13 cellular contexts compared by ENCODE assay signal in genomic region chr2:17059452-17059851, GRCh38.
"Had no signal": no experiment of that assay in that cellular context is flagged by ENCODE, and none has a peak within 500 bp of the region (broad histone marks: within the 10 kb centered on the region; RNA-seq: fewer than 3 reads in every experiment).

No MANE protein-coding gene starts in this region.

- H3K27me3 Mint-ChIP-seq: activated T-helper 17 cell treated with anti-CD3 and anti-CD28 coated beads, Interleukin-2, amount 50 U/mL, for 72 hours had no signal

- H3K27ac Mint-ChIP-seq: activated T-helper 17 cell treated with anti-CD3 and anti-CD28 coated beads, Interleukin-2, amount 50 U/mL, for 72 hours; stimulated activated effector memory CD8-positive, alpha-beta T cell treated with anti-CD3 and anti-CD28 coated beads, Interleukin-12 subunit alpha, Interleukin-12 subunit beta, amount 100 ng/mL, for 72 hours had no signal

- H3K9me3 Mint-ChIP-seq: activated T-helper 17 cell treated with anti-CD3 and anti-CD28 coated beads, Interleukin-2, amount 50 U/mL, for 72 hours; neural crest cell had no signal

- H3K4me1 Mint-ChIP-seq: activated T-helper 17 cell treated with anti-CD3 and anti-CD28 coated beads, Interleukin-2, amount 50 U/mL, for 72 hours; stimulated activated effector memory CD8-positive, alpha-beta T cell treated with anti-CD3 and anti-CD28 coated beads, Interleukin-12 subunit alpha, Interleukin-12 subunit beta, amount 100 ng/mL, for 72 hours had no signal

- H3K36me3 Mint-ChIP-seq: stimulated activated effector memory CD8-positive, alpha-beta T cell treated with anti-CD3 and anti-CD28 coated beads, Interleukin-12 subunit alpha, Interleukin-12 subunit beta, amount 100 ng/mL, for 72 hours had no signal

- DNase-seq: activated CD4-positive, alpha-beta T cell treated with anti-CD3 and anti-CD28 coated beads for 1 hour; activated CD4-positive, alpha-beta T cell treated with anti-CD3 and anti-CD28 coated beads, Interleukin-2, amount 50 U/mL, for 4 hours; activated naive CD4-positive, alpha-beta T cell treated with Interleukin-2 at 50 U/mL for 16 hours; aorta; dorsolateral prefrontal cortex; hypothalamus; kidney; left ventricle myocardium superior; mesenchymal stem cell; sigmoid colon had no signal

- H3K4me3 Mint-ChIP-seq: activated T-helper 17 cell treated with anti-CD3 and anti-CD28 coated beads, Interleukin-2, amount 50 U/mL, for 72 hours; neural crest cell; stimulated activated effector memory CD8-positive, alpha-beta T cell treated with anti-CD3 and anti-CD28 coated beads, Interleukin-12 subunit alpha, Interleukin-12 subunit beta, amount 100 ng/mL, for 72 hours had no signal

- ATAC-seq: activated T-helper 17 cell treated with anti-CD3 and anti-CD28 coated beads, Interleukin-2, amount 50 U/mL, for 72 hours; left ventricle myocardium superior; stimulated activated effector memory CD8-positive, alpha-beta T cell treated with anti-CD3 and anti-CD28 coated beads, Interleukin-12 subunit alpha, Interleukin-12 subunit beta, amount 100 ng/mL, for 72 hours had no signal
